Comparison of ENCODE assay signal across 14 cellular contexts in the genomic region with DNA sequence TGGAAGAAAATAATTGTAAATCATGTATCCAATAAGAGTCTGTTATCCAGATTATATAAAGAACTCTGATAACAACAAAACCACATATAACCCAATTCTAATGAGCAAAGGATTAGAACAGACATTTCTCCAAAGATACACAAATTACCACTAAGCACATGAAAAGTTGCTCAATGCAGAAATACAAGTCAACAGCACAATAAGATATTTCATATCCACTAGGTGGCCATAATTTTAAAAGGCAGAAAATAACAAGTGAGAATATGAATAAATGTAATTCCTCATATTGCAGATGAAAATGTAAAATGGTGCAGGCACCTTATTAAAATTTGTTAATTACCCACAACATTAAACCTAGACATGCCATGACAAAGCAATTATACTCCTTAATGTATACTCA.
"Had no signal": no experiment of that assay in that cellular context is flagged by ENCODE, and none has a peak within 500 bp of the region (broad histone marks: within the 10 kb centered on the region; RNA-seq: fewer than 3 reads in every experiment).

No MANE protein-coding gene starts in this region.

- H3K4me1 Mint-ChIP-seq: nephron progenitor cell; stimulated activated naive CD8-positive, alpha-beta T cell treated with anti-CD3 and anti-CD28 coated beads, Interleukin-15, amount 100 ng/mL, for 72 hours had no signal

- H3K27me3 Mint-ChIP-seq: stimulated activated naive CD8-positive, alpha-beta T cell treated with anti-CD3 and anti-CD28 coated beads, Interleukin-15, amount 100 ng/mL, for 72 hours had no signal

- ATAC-seq: esophagus mucosa; lower lobe of right lung; sciatic nerve; stimulated activated naive CD8-positive, alpha-beta T cell treated with anti-CD3 and anti-CD28 coated beads, Interleukin-15, amount 100 ng/mL, for 72 hours had no signal

- H3K4me3 Mint-ChIP-seq: mesothelial cell of epicardium; nephron progenitor cell; stimulated activated naive CD8-positive, alpha-beta T cell treated with anti-CD3 and anti-CD28 coated beads, Interleukin-15, amount 100 ng/mL, for 72 hours had no signal

- H3K27me3 ChIP-seq: ovary, spleen had no signal

- H3K27ac Mint-ChIP-seq: mesothelial cell of epicardium; nephron progenitor cell; stimulated activated naive CD8-positive, alpha-beta T cell treated with anti-CD3 and anti-CD28 coated beads, Interleukin-15, amount 100 ng/mL, for 72 hours had no signal

- H3K4me3 ChIP-seq: coronary artery, lower lobe of right lung, ovary, spleen had no signal

- H3K36me3 ChIP-seq: lower lobe of right lung, ovary had no signal

- H3K9me3 Mint-ChIP-seq: stimulated activated naive CD8-positive, alpha-beta T cell treated with anti-CD3 and anti-CD28 coated beads, Interleukin-15, amount 100 ng/mL, for 72 hours had no signal

- H3K4me1 ChIP-seq: lower lobe of right lung, spleen had no signal

- DNase-seq: activated CD4-positive, CD25-positive, alpha-beta regulatory T cell treated with anti-CD3 and anti-CD28 coated beads, Interleukin-2, amount 50 U/mL, for 72 hours; activated naive CD4-positive, alpha-beta T cell treated with Interleukin-2 at 50 U/mL for 16 hours; foreskin melanocyte; head of caudate nucleus; lower lobe of right lung; nephron progenitor cell; ovary; spleen; stimulated activated naive CD8-positive, alpha-beta T cell treated with anti-CD3 and anti-CD28 coated beads, Interleukin-15, amount 100 ng/mL, for 72 hours; T-helper 9 cell had no signal

- H3K9me3 ChIP-seq: lower lobe of right lung, ovary had no signal

- H3K27ac ChIP-seq: coronary artery, lower lobe of right lung, ovary, spleen had no signal
